Comparison of ENCODE assay signal across 8 cellular contexts in the genomic region with DNA sequence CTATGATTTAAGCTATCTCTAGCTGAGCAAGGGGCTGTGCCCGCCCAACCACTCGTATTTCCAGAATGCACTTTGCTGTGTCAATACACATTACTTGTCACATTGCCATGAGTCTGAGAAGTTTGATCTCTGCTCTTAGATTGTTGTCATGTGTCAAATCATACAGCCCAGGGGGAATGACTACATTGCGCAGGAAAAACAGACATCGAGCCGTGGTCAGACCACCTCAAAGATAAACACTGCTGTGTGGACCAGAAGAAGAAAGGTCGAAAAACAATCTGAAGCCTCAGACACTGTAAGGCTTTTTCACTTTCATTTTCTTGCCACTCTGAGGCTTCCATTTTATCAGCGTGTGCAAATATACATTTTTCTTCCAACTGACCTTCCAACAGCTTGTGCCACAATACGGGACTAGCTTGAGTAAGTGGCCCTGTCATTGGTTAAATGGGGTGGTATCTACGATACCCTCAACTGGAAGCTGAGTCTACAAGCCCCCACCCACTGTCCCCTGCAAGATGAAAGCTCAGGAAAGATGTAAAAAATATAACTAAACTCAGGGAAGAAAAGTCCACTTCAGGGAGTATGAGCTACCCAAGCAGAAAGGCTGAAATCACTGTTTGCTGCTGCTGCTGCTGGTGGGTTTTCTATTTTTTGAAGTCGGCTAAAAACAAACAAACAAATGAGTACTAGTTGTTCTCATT.
DNase-seq lines count a peak whose midpoint lies in the region; ATAC-seq, FAIRE-seq and TF ChIP-seq lines count a peak whose summit lies in the region.

No MANE protein-coding gene starts in this region.

- no peaks in the 10 kb centered on the region for H3K9me3 ChIP-seq in hepatocyte (ENCODE audit: low read depth)
- no peaks in the 10 kb centered on the region for H3K9me3 ChIP-seq in small intestine (ENCODE audit: control insufficient read depth, low read depth)

- H3K4me3 Mint-ChIP-seq in activated CD8-positive, alpha-beta T cell treated with anti-CD3 and anti-CD28 coated beads for 36 hours = no peak overlapping the region

- FAIRE-seq in H54 (lab: Jason Lieb, UNC) = peak; percentile 93
- no peak for FAIRE-seq in small intestine (lab: Jason Lieb, UNC)

- H3K4me1 Mint-ChIP-seq in activated CD8-positive, alpha-beta T cell treated with anti-CD3 and anti-CD28 coated beads for 36 hours (ENCODE audit: low read depth) = peaks cover 5% of the 10 kb centered on the region

- no peak for TF ChIP-seq POLR2A in H54 (IDR thresholded peaks at IDR 0.05; ENCODE audit: low read depth, low read length)

- H3K9me3 Mint-ChIP-seq in activated CD8-positive, alpha-beta T cell treated with anti-CD3 and anti-CD28 coated beads for 36 hours = no peaks in the 10 kb centered on the region

- H3K4me3 ChIP-seq in hepatocyte (no peak overlapping the region), small intestine (ENCODE audit: low read depth in 1 of 2, low read length in 2 of 2) (peak overlapping the region in 1 of 2 donors; percentile 1)

- intact Hi-C loops in activated CD8-positive, alpha-beta T cell treated with anti-CD3 and anti-CD28 coated beads for 36 hours (cut with micrococcal nuclease) = loop anchor here (5.0 kb wide), 1 partner anchor 50 kb away; no protein-coding TSS in a partner anchor

- H2AFZ ChIP-seq in hepatocyte = peak overlapping the region; percentile 45

- CTCF ChIA-PET in activated CD8-positive, alpha-beta T cell treated with anti-CD3 and anti-CD28 coated beads for 36 hours (lab: Charles Lee) = interaction anchor here (0.7 to 2.4 kb wide), 4 partner anchors 11 to 95 kb away, joined by 3 to 15 read pairs (median 4); no protein-coding TSS in a partner anchor

- H3K27ac ChIP-seq in hepatocyte (peak overlapping the region; percentile 79), small intestine (ENCODE audit: low read depth in 1 of 2, low read length in 1 of 2) (peak overlapping the region in 1 of 2 donors; percentile 56)

- 27% methylated on average over 10 of the region's 10 CpGs for WGBS in hepatocyte (ENCODE audit: low lambda C conversion rate, missing lambda C conversion rate)
- 11 to 25% (median 16%) methylated on average over 10 of the region's 10 CpGs for WGBS in small intestine, 3 donors

- no peaks in the 10 kb centered on the region for H3K27me3 Mint-ChIP-seq in activated CD8-positive, alpha-beta T cell treated with anti-CD3 and anti-CD28 coated beads for 36 hours

- no peaks in the 10 kb centered on the region for H3K27me3 ChIP-seq in hepatocyte
- H3K27me3 ChIP-seq in small intestine (ENCODE audit: control insufficient read depth in 2 of 2, insufficient read depth in 2 of 2, low read length in 2 of 2) = no peaks in the 10 kb centered on the region

- POLR2A ChIA-PET in activated CD8-positive, alpha-beta T cell treated with anti-CD3 and anti-CD28 coated beads for 36 hours (lab: Charles Lee) = no interaction called here

- H3K4me1 ChIP-seq in hepatocyte (ENCODE audit: insufficient read depth) (peaks cover 23% of the 10 kb centered on the region), small intestine (ENCODE audit: control insufficient read depth in 2 of 2, insufficient read depth in 1 of 2, low read depth in 1 of 2, low read length in 1 of 2) (no peaks in the 10 kb centered on the region)

- peak; percentile 56 for ATAC-seq in activated CD8-positive, alpha-beta T cell treated with anti-CD3 and anti-CD28 coated beads for 36 hours

- peak overlapping the region; percentile 72 for H3K4me2 ChIP-seq in hepatocyte

- in situ Hi-C loops in G401 (cut with HindIII; ENCODE audit: low sequenced_read_pairs) = no loop called here

- DNase-seq in H54 (ENCODE audit: insufficient read length, low spot score) = no peak
- peak; percentile 14 for DNase-seq in activated CD8-positive, alpha-beta T cell treated with anti-CD3 and anti-CD28 coated beads for 36 hours
- peak; percentile 37 for DNase-seq in hepatocyte (ENCODE audit: low spot score)
- peak; percentile 36 for DNase-seq in small intestine
- no peak for DNase-seq in HuH-7.5 (ENCODE audit: low spot score)
- DNase-seq in activated CD4-positive, CD25-positive, alpha-beta regulatory T cell (lab: John Stamatoyannopoulos, UW) = no peak
- no peak for DNase-seq in G401 (ENCODE audit: low spot score)
- no peak for DNase-seq in SKM-1 treated with dmso at 0.1 percent for 144 hours (lab: John Stamatoyannopoulos, UW; ENCODE audit: unreplicated experiment)

- no peaks in the 10 kb centered on the region for H3K79me2 ChIP-seq in hepatocyte

- H3K36me3 Mint-ChIP-seq in activated CD8-positive, alpha-beta T cell treated with anti-CD3 and anti-CD28 coated beads for 36 hours (ENCODE audit: low read depth) = no peaks in the 10 kb centered on the region

- no peaks in the 10 kb centered on the region for H4K20me1 ChIP-seq in hepatocyte (ENCODE audit: insufficient read depth, poor library complexity, severe bottlenecking)

- TF ChIP-seq CTCF in activated CD8-positive, alpha-beta T cell treated with anti-CD3 and anti-CD28 coated beads for 36 hours (IDR thresholded peaks at IDR 0.05) = no peak
- no peak for TF ChIP-seq CTCF in hepatocyte (IDR thresholded peaks at IDR 0.05; ENCODE audit: poor library complexity)

- H3K27ac Mint-ChIP-seq in activated CD8-positive, alpha-beta T cell treated with anti-CD3 and anti-CD28 coated beads for 36 hours = no peak overlapping the region

- H3K36me3 ChIP-seq in hepatocyte (replicated peaks; ENCODE audit: insufficient read depth, low read depth) (no peaks in the 10 kb centered on the region), small intestine (ENCODE audit: control insufficient read depth in 2 of 2, insufficient read depth in 2 of 2, low read length in 2 of 2) (no peaks in the 10 kb centered on the region)

- H3K9me2 ChIP-seq in hepatocyte (replicated peaks; ENCODE audit: insufficient read depth) = no peaks in the 10 kb centered on the region

Comparison
In these comparisons a context has a peak if more than half of its experiments do, and no peak if none do; other contexts are left out.
1. DNase-seq: peak in activated CD8-positive, alpha-beta T cell treated with anti-CD3 and anti-CD28 coated beads for 36 hours (single experiment), hepatocyte (single experiment) and small intestine (single experiment); none in H54 (single experiment), HuH-7.5 (single experiment), activated CD4-positive, CD25-positive, alpha-beta regulatory T cell (0 of 4), G401 (single experiment) and SKM-1 treated with dmso at 0.1 percent for 144 hours (single experiment).